21 cellular contexts compared by ENCODE assay signal in the genomic region with DNA sequence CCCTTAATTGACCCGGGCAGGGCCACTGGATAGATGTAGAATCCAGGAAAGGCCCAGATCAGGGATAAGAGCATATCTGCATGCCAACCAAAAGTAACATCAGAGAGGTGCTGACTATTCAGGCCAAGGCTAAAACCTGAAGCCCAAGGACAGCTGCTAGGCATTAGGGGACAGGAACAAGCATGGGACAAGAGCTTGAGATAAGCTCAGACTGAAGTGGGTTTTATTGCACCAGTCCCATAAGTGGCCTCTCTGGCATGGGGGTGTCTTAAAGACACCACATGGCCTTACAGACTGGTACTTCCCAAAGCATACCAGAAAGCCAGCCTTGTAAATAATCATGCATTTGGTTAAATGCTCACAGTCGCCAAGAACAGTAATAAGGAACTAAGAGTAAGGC.
DNase-seq lines count a peak whose midpoint lies in the region; ATAC-seq and TF ChIP-seq lines count a peak whose summit lies in the region.
"Had no signal": no experiment of that assay in that cellular context is flagged by ENCODE, and none has a peak within 500 bp of the region (broad histone marks: within the 10 kb centered on the region; RNA-seq: fewer than 3 reads in every experiment).

No MANE protein-coding gene starts in this region.

- peaks cover 3% of the 10 kb centered on the region for H3K4me1 ChIP-seq in right cardiac atrium (ENCODE audit: control insufficient read depth, insufficient read depth, low read length)
- peaks cover 13% of the 10 kb centered on the region for H3K4me1 ChIP-seq in PC-3 (ENCODE audit: insufficient read depth, low read length)

- DNase-seq in Right ventricle myocardium inferior (ENCODE audit: missing footprints) = no peak
- DNase-seq in right cardiac atrium = no peak
- no peak for DNase-seq in left ventricle myocardium superior
- no peak for DNase-seq in left cardiac atrium
- DNase-seq in NCI-H82 (lab: John Stamatoyannopoulos, UW) = peak; percentile 72
- no peak for DNase-seq in foreskin fibroblast
- DNase-seq in PC-3 = no peak
- DNase-seq: Caco-2; CD4-positive, CD25-positive, alpha-beta regulatory T cell; CD8-positive, alpha-beta T cell; DMS 273 treated with DMSO at 0.1 percent for 48 hours; DMS79; EL; GDM1; GM23248; H9 had no signal

- ATAC-seq in Right ventricle myocardium inferior = peak; percentile 43
- ATAC-seq in right cardiac atrium = no peak
- peak; percentile 69 for ATAC-seq in left ventricle myocardium superior
- ATAC-seq in left cardiac atrium = no peak
- ATAC-seq in PC-3 = no peak
- ATAC-seq: CD8-positive, alpha-beta T cell; GM12878; HCT116 had no signal

- POLR2A ChIA-PET in PC-3 (lab: Charles Lee; ENCODE audit: unreplicated experiment) = no interaction called here

- H3K4me2 ChIP-seq in PC-3 (ENCODE audit: low read length) = no peak overlapping the region

- no peak overlapping the region for H2AFZ ChIP-seq in PC-3 (ENCODE audit: low read length)
- H2AFZ ChIP-seq: GM23248 had no signal

- H3K36me3 ChIP-seq in PC-3 (ENCODE audit: low read depth, low read length) = no peaks in the 10 kb centered on the region
- H3K36me3 ChIP-seq: BLaER1 had no signal

- no peaks in the 10 kb centered on the region for H3F3A ChIP-seq in PC-3 (ENCODE audit: low read length, unreplicated experiment)

- CTCF ChIA-PET in PC-3 (lab: Charles Lee) = no interaction called here

- no TSS peak for BruUV-seq in PC-3 (replicated peaks; lab: Mats Ljungman, UMichigan)

- TF ChIP-seq CTCF in foreskin fibroblast (IDR thresholded peaks at IDR 0.05; ENCODE audit: low read depth, low read length) = no peak
- TF ChIP-seq CTCF in PC-3 (conservative IDR thresholded peaks at IDR 0.05; ENCODE audit: low read depth, low read length) = no peak

- H3K27me3 ChIP-seq in right cardiac atrium (ENCODE audit: control insufficient read depth, insufficient read depth) (no peaks in the 10 kb centered on the region), PC-3 (ENCODE audit: low read length) (no peaks in the 10 kb centered on the region)
- H3K27me3 ChIP-seq: BLaER1 had no signal

- no peak overlapping the region for H3K9ac ChIP-seq in PC-3 (ENCODE audit: low read length)
- H3K9ac ChIP-seq: BLaER1, GM23248 had no signal

- no peaks in the 10 kb centered on the region for H4K20me1 ChIP-seq in PC-3 (ENCODE audit: low read length)
- H4K20me1 ChIP-seq: BLaER1 had no signal

- no peak overlapping the region for H3K4me3 ChIP-seq in right cardiac atrium (ENCODE audit: low read length)
- no peak overlapping the region for H3K4me3 ChIP-seq in foreskin fibroblast (ENCODE audit: low read depth in 1 of 2, low read length in 2 of 2)
- H3K4me3 ChIP-seq in PC-3 (ENCODE audit: low read length) = no peak overlapping the region
- H3K4me3 ChIP-seq: BLaER1, GM12878, GM23248 had no signal

- H3K27ac ChIP-seq in right cardiac atrium (ENCODE audit: low read length) = no peak overlapping the region
- H3K27ac ChIP-seq in PC-3 (ENCODE audit: low read length) = no peak overlapping the region
- H3K27ac ChIP-seq: 22Rv1, BLaER1, C4-2B, GM23248 had no signal

- WGBS in right cardiac atrium = 86% methylated on average over 2 of the region's 2 CpGs

- no peaks in the 10 kb centered on the region for H3K79me2 ChIP-seq in PC-3 (ENCODE audit: low read length)

- H3K9me3 ChIP-seq in right cardiac atrium (ENCODE audit: control insufficient read depth, low read length) = no peaks in the 10 kb centered on the region
- no peaks in the 10 kb centered on the region for H3K9me3 ChIP-seq in PC-3 (ENCODE audit: low read length)
- H3K9me3 ChIP-seq: BLaER1, Caco-2 had no signal

- H3K9me2 ChIP-seq in PC-3 (replicated peaks; ENCODE audit: low read length) = no peaks in the 10 kb centered on the region

- intact Hi-C loops in Right ventricle myocardium inferior (cut with DNase I) = loop anchor here (5.0 kb wide), 2 partner anchors 52 to 122 kb away; no protein-coding TSS in a partner anchor
- intact Hi-C loops in right cardiac atrium (cut with DNase I) = no loop called here
- intact Hi-C loops in left ventricle myocardium superior (cut with micrococcal nuclease) = no loop called here
- intact Hi-C loops in left cardiac atrium (cut with DNase I) = no loop called here
- intact Hi-C loops in PC-3 (cut with micrococcal nuclease) = no loop called here

Comparison
In these comparisons a context has a peak if more than half of its experiments do, and no peak if none do; other contexts are left out.
1. ATAC-seq: peak in Right ventricle myocardium inferior (single experiment) and left ventricle myocardium superior (single experiment); none in right cardiac atrium (0 of 2), left cardiac atrium (0 of 2) and PC-3 (single experiment).